Comparison of ENCODE assay signal across 1 cellular context in the genomic region with DNA sequence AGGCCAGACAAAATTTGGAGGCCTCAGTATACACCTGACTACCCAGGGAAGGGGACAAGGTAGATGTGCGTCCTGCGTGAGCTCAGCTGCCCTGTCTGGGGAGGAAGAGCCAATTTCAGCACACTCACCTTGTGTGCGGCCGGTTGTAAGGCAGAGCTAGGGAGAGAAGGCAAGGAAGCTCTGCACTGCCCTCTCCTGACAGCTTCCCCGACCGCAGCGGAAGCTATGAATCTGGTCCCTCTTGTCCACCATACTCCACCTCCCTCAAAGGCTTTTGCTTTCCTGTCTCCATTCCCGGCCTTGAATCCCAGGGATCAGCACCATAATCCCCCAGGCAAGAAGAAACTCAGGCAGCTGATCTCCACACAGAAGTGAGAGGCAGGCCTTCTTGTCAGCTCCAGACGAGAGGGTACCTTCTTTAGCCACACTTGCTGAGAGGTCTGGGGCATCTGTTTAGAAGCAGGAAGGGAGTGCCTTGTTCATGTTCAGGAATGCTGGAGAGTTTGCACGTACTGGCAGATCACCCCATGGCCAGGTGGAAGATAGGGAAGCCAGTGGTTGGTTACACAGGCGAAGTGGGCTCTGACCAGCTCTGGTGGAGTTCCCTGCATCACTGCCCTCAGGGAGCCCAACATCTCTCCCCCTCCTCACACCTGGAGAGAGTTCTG.
TF ChIP-seq lines count a peak whose summit lies in the region.

No MANE protein-coding gene starts in this region.

TF ChIP-seq in K562, 482 proteins besides CTCF, POLR2A, EP300 and RAD21 (continued from another document):
- TF ChIP-seq, protein P1, sequence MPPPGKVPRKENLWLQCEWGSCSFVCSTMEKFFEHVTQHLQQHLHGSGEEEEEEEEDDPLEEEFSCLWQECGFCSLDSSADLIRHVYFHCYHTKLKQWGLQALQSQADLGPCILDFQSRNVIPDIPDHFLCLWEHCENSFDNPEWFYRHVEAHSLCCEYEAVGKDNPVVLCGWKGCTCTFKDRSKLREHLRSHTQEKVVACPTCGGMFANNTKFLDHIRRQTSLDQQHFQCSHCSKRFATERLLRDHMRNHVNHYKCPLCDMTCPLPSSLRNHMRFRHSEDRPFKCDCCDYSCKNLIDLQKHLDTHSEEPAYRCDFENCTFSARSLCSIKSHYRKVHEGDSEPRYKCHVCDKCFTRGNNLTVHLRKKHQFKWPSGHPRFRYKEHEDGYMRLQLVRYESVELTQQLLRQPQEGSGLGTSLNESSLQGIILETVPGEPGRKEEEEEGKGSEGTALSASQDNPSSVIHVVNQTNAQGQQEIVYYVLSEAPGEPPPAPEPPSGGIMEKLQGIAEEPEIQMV (tag; conservative IDR thresholded peaks at IDR 0.05; ENCODE audit: low read depth), result peak; percentile 67; the same call in 1 of the 2 replicates
- 0 out of 2 replicates have a peak, but pooled peaks have one; percentile 18 for TF ChIP-seq CTBP1 (IDR thresholded peaks at IDR 0.05; ENCODE audit: borderline replicate concordance)
- TF ChIP-seq HDAC8 (tag; IDR thresholded peaks at IDR 0.05), result no peak
- 0 out of 2 replicates have a peak, but pooled peaks have one; percentile 14 for TF ChIP-seq HCFC1 (IDR thresholded peaks at IDR 0.05; ENCODE audit: low read depth, low read length)
- no peak for TF ChIP-seq NR1H2 (CRISPR knock-in tag; IDR thresholded peaks at IDR 0.05)
- TF ChIP-seq ZNF592 (IDR thresholded peaks at IDR 0.05), result 0 out of 2 replicates have a peak, but pooled peaks have one; percentile 14
- no peak for TF ChIP-seq MBD1 (CRISPR knock-in tag; IDR thresholded peaks at IDR 0.05)
- TF ChIP-seq ARID2 (IDR thresholded peaks at IDR 0.05), result 0 out of 2 replicates have a peak, but pooled peaks have one; percentile 22
- no peak for TF ChIP-seq PHB2 (IDR thresholded peaks at IDR 0.05; ENCODE audit: low read depth)
- no peak for TF ChIP-seq ZBTB2 (IDR thresholded peaks at IDR 0.05)
- TF ChIP-seq KLF6 (CRISPR knock-in tag; IDR thresholded peaks at IDR 0.05; ENCODE audit: borderline replicate concordance), result no peak
- 0 out of 3 replicates have a peak, but pooled peaks of 1 of the 2 experiments have one; percentile 45 for TF ChIP-seq CBX3 (IDR thresholded peaks at IDR 0.05; ENCODE audit: borderline replicate concordance in 1 of 2, low read length in 2 of 2)
- no peak; the same call in 1 of the 2 replicates for TF ChIP-seq JUND (IDR thresholded peaks at IDR 0.05; ENCODE audit: borderline replicate concordance, low read depth, low read length)
- TF ChIP-seq JUND (tag; IDR thresholded peaks at IDR 0.05; ENCODE audit: borderline replicate concordance, low read depth, low read length), result peak; percentile 40; the same call in 2 of the 3 replicates
- no peak for TF ChIP-seq MAFG (tag; conservative IDR thresholded peaks at IDR 0.05)
- no peak for TF ChIP-seq POLR3A (IDR thresholded peaks at IDR 0.05; ENCODE audit: borderline replicate concordance, extremely low read depth, insufficient read depth, insufficient read length)
- TF ChIP-seq, protein P2, sequence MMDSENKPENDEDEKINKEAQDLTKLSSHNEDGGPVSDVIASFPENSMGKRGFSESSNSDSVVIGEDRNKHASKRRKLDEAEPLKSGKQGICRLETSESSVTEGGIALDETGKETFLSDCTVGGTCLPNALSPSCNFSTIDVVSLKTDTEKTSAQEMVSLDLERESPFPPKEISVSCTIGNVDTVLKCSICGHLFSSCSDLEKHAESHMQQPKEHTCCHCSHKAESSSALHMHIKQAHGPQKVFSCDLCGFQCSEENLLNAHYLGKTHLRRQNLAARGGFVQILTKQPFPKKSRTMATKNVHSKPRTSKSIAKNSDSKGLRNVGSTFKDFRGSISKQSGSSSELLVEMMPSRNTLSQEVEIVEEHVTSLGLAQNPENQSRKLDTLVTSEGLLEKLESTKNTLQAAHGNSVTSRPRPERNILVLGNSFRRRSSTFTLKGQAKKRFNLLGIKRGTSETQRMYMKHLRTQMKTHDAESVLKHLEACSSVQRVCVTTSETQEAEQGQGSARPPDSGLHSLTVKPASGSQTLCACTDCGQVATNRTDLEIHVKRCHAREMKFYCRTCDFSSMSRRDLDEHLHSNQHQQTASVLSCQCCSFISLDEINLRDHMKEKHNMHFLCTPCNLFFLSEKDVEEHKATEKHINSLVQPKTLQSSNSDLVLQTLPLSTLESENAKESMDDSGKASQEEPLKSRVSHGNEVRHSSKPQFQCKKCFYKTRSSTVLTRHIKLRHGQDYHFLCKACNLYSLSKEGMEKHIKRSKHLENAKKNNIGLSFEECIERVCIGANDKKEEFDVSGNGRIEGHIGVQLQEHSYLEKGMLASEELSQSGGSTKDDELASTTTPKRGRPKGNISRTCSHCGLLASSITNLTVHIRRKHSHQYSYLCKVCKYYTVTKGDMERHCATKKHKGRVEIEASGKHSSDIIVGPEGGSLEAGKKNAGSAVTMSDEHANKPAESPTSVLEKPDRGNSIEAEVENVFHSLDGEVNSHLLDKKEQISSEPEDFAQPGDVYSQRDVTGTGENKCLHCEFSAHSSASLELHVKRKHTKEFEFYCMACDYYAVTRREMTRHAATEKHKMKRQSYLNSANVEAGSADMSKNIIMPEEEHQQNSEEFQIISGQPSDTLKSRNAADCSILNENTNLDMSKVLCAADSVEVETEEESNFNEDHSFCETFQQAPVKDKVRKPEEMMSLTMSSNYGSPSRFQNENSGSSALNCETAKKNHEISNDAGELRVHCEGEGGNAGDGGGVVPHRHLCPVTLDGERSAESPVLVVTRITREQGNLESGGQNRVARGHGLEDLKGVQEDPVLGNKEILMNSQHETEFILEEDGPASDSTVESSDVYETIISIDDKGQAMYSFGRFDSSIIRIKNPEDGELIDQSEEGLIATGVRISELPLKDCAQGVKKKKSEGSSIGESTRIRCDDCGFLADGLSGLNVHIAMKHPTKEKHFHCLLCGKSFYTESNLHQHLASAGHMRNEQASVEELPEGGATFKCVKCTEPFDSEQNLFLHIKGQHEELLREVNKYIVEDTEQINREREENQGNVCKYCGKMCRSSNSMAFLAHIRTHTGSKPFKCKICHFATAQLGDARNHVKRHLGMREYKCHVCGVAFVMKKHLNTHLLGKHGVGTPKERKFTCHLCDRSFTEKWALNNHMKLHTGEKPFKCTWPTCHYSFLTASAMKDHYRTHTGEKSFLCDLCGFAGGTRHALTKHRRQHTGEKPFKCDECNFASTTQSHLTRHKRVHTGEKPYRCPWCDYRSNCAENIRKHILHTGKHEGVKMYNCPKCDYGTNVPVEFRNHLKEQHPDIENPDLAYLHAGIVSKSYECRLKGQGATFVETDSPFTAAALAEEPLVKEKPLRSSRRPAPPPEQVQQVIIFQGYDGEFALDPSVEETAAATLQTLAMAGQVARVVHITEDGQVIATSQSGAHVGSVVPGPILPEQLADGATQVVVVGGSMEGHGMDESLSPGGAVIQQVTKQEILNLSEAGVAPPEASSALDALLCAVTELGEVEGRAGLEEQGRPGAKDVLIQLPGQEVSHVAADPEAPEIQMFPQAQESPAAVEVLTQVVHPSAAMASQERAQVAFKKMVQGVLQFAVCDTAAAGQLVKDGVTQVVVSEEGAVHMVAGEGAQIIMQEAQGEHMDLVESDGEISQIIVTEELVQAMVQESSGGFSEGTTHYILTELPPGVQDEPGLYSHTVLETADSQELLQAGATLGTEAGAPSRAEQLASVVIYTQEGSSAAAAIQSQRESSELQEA (IDR thresholded peaks at IDR 0.05; ENCODE audit: low read depth), result peak; percentile 76
- TF ChIP-seq ETV5 (CRISPR knock-in tag; IDR thresholded peaks at IDR 0.05; ENCODE audit: low read depth), result peak; percentile 33; the same call in 1 of the 2 replicates
TF ChIP-seq in K562: peak in this region for 21.
